ENCODE assay signal across 1 cellular context in genomic region chr6:156699017-156699421, GRCh38.
TF ChIP-seq lines count a peak whose summit lies in the region.

No MANE protein-coding gene starts in this region.

TF ChIP-seq in K562, 482 proteins besides CTCF, POLR2A, EP300 and RAD21 (continued from another document and continues in another):
- TF ChIP-seq CCNT2 (IDR thresholded peaks at IDR 0.05; ENCODE audit: borderline replicate concordance, extremely low read depth, insufficient read length, low read depth, low read length) (no peak), SMARCA4 (IDR thresholded peaks at IDR 0.05) (0 out of 2 replicates have a peak, but pooled peaks have one; percentile 30), SMAD2 (IDR thresholded peaks at IDR 0.05; ENCODE audit: low read depth, low read length) (no peak), CC2D1A (IDR thresholded peaks at IDR 0.05) (no peak), ATF1 (CRISPR knock-in tag; IDR thresholded peaks at IDR 0.05) (no peak), ATF1 (tag; IDR thresholded peaks at IDR 0.05) (no peak), RB1 (IDR thresholded peaks at IDR 0.05; ENCODE audit: low read depth) (no peak), RBM15 (IDR thresholded peaks at IDR 0.05; ENCODE audit: insufficient read depth, low read length) (no peak), MAFF (IDR thresholded peaks at IDR 0.05; ENCODE audit: low read length) (no peak), EGR1 (conservative IDR thresholded peaks at IDR 0.05) (no peak), NR3C1 (CRISPR knock-in tag; IDR thresholded peaks at IDR 0.05) (no peak), FOSL1 (tag; conservative IDR thresholded peaks at IDR 0.05) (peak; percentile 88), CCAR2 (IDR thresholded peaks at IDR 0.05; ENCODE audit: low read depth, low read length) (no peak), JUND (IDR thresholded peaks at IDR 0.05; ENCODE audit: borderline replicate concordance, low read depth, low read length) (peak; percentile 58; the same call in 1 of the 2 replicates), JUND (tag; IDR thresholded peaks at IDR 0.05; ENCODE audit: borderline replicate concordance, low read depth, low read length) (0 out of 3 replicates have a peak, but pooled peaks have one; percentile 47), NR2F6 (CRISPR knock-in tag; IDR thresholded peaks at IDR 0.05) (no peak), ZNF445 (CRISPR knock-in tag; IDR thresholded peaks at IDR 0.05; ENCODE audit: low read depth) (no peak), JUNB (CRISPR knock-in tag; conservative IDR thresholded peaks at IDR 0.05) (peak; percentile 80), HMGN3 (IDR thresholded peaks at IDR 0.05; ENCODE audit: borderline replicate concordance, extremely low read depth, insufficient read length, low read depth, low read length) (no peak), CBFB (CRISPR knock-in tag; IDR thresholded peaks at IDR 0.05) (no peak), DDX20 (tag; IDR thresholded peaks at IDR 0.05; ENCODE audit: low read depth) (no peak), CREB3L1 (IDR thresholded peaks at IDR 0.05; ENCODE audit: borderline replicate concordance, low read depth) (no peak), CREB5 (CRISPR knock-in tag; IDR thresholded peaks at IDR 0.05) (no peak), SAFB (IDR thresholded peaks at IDR 0.05; ENCODE audit: borderline replicate concordance, low read depth, low read length) (no peak), KDM4B (IDR thresholded peaks at IDR 0.05; ENCODE audit: borderline replicate concordance in 2 of 2, low read depth in 1 of 2) (no peak), ZNF785 (CRISPR knock-in tag; IDR thresholded peaks at IDR 0.05) (no peak), ZNF212 (CRISPR knock-in tag; IDR thresholded peaks at IDR 0.05) (peak; percentile 57; the same call in 1 of the 2 replicates), ZNF217 (CRISPR knock-in tag; IDR thresholded peaks at IDR 0.05) (no peak), STAT5B (CRISPR knock-in tag; IDR thresholded peaks at IDR 0.05) (no peak), ETV6 (IDR thresholded peaks at IDR 0.05; ENCODE audit: borderline replicate concordance in 1 of 2, low read depth in 2 of 2, low read length in 1 of 2) (no peak), ETV6 (CRISPR knock-in tag; IDR thresholded peaks at IDR 0.05; ENCODE audit: borderline replicate concordance) (no peak), ZNF589 (CRISPR knock-in tag; IDR thresholded peaks at IDR 0.05; ENCODE audit: low read depth) (no peak), ZNF668 (CRISPR knock-in tag; IDR thresholded peaks at IDR 0.05) (no peak), SNAPC5 (CRISPR knock-in tag; IDR thresholded peaks at IDR 0.05) (no peak), RFX1 (IDR thresholded peaks at IDR 0.05) (no peak), ZBTB33 (CRISPR knock-in tag; IDR thresholded peaks at IDR 0.05) (no peak), ZNF121 (CRISPR knock-in tag; conservative IDR thresholded peaks at IDR 0.05) (no peak), GABPB1 (CRISPR knock-in tag; IDR thresholded peaks at IDR 0.05) (no peak), CHD1 (IDR thresholded peaks at IDR 0.05; ENCODE audit: low read length) (no peak), RHOXF2B (CRISPR knock-in tag; conservative IDR thresholded peaks at IDR 0.05) (no peak), NFXL1 (CRISPR knock-in tag; IDR thresholded peaks at IDR 0.05) (no peak), ZNF347 (CRISPR knock-in tag; IDR thresholded peaks at IDR 0.05; ENCODE audit: low read depth) (no peak), JUN (IDR thresholded peaks at IDR 0.05; ENCODE audit: borderline replicate concordance, low read depth, low read length) (peak; percentile 63), JUN (CRISPR knock-in tag; IDR thresholded peaks at IDR 0.05; ENCODE audit: borderline replicate concordance) (no peak), KDM2B (CRISPR knock-in tag; IDR thresholded peaks at IDR 0.05) (no peak), RNF219 (CRISPR knock-in tag; IDR thresholded peaks at IDR 0.05) (no peak), XRCC5 (IDR thresholded peaks at IDR 0.05; ENCODE audit: low read depth, low read length) (no peak), ASH1L (IDR thresholded peaks at IDR 0.05; ENCODE audit: borderline replicate concordance, low read depth, partially characterized antibody) (no peak), ZNF146 (CRISPR knock-in tag; IDR thresholded peaks at IDR 0.05; ENCODE audit: unreplicated experiment) (no peak), SAP30 (IDR thresholded peaks at IDR 0.05; ENCODE audit: borderline replicate concordance, insufficient read depth, low read depth, low read length, poor library complexity, severe bottlenecking) (no peak), SP1 (CRISPR knock-in tag; IDR thresholded peaks at IDR 0.05) (no peak), EHMT2 (IDR thresholded peaks at IDR 0.05) (no peak)
- TF ChIP-seq, protein P1, sequence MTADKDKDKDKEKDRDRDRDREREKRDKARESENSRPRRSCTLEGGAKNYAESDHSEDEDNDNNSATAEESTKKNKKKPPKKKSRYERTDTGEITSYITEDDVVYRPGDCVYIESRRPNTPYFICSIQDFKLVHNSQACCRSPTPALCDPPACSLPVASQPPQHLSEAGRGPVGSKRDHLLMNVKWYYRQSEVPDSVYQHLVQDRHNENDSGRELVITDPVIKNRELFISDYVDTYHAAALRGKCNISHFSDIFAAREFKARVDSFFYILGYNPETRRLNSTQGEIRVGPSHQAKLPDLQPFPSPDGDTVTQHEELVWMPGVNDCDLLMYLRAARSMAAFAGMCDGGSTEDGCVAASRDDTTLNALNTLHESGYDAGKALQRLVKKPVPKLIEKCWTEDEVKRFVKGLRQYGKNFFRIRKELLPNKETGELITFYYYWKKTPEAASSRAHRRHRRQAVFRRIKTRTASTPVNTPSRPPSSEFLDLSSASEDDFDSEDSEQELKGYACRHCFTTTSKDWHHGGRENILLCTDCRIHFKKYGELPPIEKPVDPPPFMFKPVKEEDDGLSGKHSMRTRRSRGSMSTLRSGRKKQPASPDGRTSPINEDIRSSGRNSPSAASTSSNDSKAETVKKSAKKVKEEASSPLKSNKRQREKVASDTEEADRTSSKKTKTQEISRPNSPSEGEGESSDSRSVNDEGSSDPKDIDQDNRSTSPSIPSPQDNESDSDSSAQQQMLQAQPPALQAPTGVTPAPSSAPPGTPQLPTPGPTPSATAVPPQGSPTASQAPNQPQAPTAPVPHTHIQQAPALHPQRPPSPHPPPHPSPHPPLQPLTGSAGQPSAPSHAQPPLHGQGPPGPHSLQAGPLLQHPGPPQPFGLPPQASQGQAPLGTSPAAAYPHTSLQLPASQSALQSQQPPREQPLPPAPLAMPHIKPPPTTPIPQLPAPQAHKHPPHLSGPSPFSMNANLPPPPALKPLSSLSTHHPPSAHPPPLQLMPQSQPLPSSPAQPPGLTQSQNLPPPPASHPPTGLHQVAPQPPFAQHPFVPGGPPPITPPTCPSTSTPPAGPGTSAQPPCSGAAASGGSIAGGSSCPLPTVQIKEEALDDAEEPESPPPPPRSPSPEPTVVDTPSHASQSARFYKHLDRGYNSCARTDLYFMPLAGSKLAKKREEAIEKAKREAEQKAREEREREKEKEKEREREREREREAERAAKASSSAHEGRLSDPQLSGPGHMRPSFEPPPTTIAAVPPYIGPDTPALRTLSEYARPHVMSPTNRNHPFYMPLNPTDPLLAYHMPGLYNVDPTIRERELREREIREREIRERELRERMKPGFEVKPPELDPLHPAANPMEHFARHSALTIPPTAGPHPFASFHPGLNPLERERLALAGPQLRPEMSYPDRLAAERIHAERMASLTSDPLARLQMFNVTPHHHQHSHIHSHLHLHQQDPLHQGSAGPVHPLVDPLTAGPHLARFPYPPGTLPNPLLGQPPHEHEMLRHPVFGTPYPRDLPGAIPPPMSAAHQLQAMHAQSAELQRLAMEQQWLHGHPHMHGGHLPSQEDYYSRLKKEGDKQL (CRISPR knock-in tag; IDR thresholded peaks at IDR 0.05; ENCODE audit: borderline replicate concordance): no peak
- TF ChIP-seq, protein P2, sequence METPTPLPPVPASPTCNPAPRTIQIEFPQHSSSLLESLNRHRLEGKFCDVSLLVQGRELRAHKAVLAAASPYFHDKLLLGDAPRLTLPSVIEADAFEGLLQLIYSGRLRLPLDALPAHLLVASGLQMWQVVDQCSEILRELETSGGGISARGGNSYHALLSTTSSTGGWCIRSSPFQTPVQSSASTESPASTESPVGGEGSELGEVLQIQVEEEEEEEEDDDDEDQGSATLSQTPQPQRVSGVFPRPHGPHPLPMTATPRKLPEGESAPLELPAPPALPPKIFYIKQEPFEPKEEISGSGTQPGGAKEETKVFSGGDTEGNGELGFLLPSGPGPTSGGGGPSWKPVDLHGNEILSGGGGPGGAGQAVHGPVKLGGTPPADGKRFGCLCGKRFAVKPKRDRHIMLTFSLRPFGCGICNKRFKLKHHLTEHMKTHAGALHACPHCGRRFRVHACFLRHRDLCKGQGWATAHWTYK (CRISPR knock-in tag; IDR thresholded peaks at IDR 0.05): no peak
- TF ChIP-seq, protein P3, sequence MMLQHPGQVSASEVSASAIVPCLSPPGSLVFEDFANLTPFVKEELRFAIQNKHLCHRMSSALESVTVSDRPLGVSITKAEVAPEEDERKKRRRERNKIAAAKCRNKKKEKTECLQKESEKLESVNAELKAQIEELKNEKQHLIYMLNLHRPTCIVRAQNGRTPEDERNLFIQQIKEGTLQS (IDR thresholded peaks at IDR 0.05): peak; percentile 85
- TF ChIP-seq, protein P3 (CRISPR knock-in tag; conservative IDR thresholded peaks at IDR 0.05): no peak
